9 cellular contexts compared by ENCODE assay signal in genomic region chr15:52111517-52112202, GRCh38. TPM values are rescaled to one million over a fixed set of nuclear protein-coding genes. Genes with fewer than 3 reads are reported as not detected.
DNase-seq lines count a peak whose midpoint lies in the region; ATAC-seq and TF ChIP-seq lines count a peak whose summit lies in the region.
"Had no signal": no experiment of that assay in that cellular context is flagged by ENCODE, and none has a peak within 500 bp of the region (broad histone marks: within the 10 kb centered on the region; RNA-seq: fewer than 3 reads in every experiment).

No MANE protein-coding gene starts in this region.

- WGBS in smooth muscle cell (ENCODE audit: low lambda C conversion rate) = 71% methylated on average over 32 of the region's 32 CpGs

- no peak for DNase-seq in GM12864 (ENCODE audit: low read depth)
- DNase-seq in NT2/D1 (ENCODE audit: low read depth, low spot score) = no peak
- no peak for DNase-seq in fibroblast of lung (ENCODE audit: low read depth in 2 of 2)
- DNase-seq in smooth muscle cell (lab: John Stamatoyannopoulos, UW; ENCODE audit: unreplicated experiment) = no peak
- no peak for DNase-seq in erythroblast (lab: John Stamatoyannopoulos, UW)
- no peak for DNase-seq in HEK293T (ENCODE audit: extremely low spot score)
- DNase-seq in NAMALWA (ENCODE audit: low spot score) = no peak
- DNase-seq: NCI-H1930 had no signal

- no peak for TF ChIP-seq CTCF in GM12864 (IDR thresholded peaks at IDR 0.05; ENCODE audit: low read depth, low read length, missing control alignments)
- TF ChIP-seq CTCF in fibroblast of lung (conservative IDR thresholded peaks at IDR 0.05 in 1 of 2, IDR thresholded peaks at IDR 0.05 in 1 of 2; ENCODE audit: low read depth in 1 of 2, low read length in 2 of 2) = no peak
- no peak for TF ChIP-seq CTCF in smooth muscle cell (IDR thresholded peaks at IDR 0.05; ENCODE audit: borderline replicate concordance, insufficient read depth, poor library complexity, severe bottlenecking)

- H3K9ac ChIP-seq in NT2/D1 (ENCODE audit: insufficient read length, low read depth) (peak overlapping the region; percentile 66), fibroblast of lung (ENCODE audit: insufficient read depth, low read length) (peak overlapping the region; percentile 59), smooth muscle cell (ENCODE audit: low read depth) (no peak overlapping the region)

- H3K4me3 ChIP-seq in GM12864 (ENCODE audit: low read depth, low read length) (peak overlapping the region; percentile 43; the same call in 1 of the 2 replicates), NT2/D1 (ENCODE audit: insufficient read length, low read depth) (no peak overlapping the region), fibroblast of lung (replicated peaks in 1 of 4; ENCODE audit: control extremely low read depth in 1 of 4, insufficient read depth in 1 of 4, low read depth in 3 of 4, low read length in 4 of 4) (no peak overlapping the region), smooth muscle cell (peak overlapping the region; percentile 44)

- H4K20me1 ChIP-seq in fibroblast of lung (ENCODE audit: control insufficient read depth, extremely low read depth, insufficient read depth, low read length) (no peaks in the 10 kb centered on the region), smooth muscle cell (ENCODE audit: low read depth) (no peaks in the 10 kb centered on the region)

- H2AFZ ChIP-seq in fibroblast of lung (ENCODE audit: low read length) (no peak overlapping the region), smooth muscle cell (ENCODE audit: low read depth) (peak overlapping the region; percentile 35)

- H3K4me2 ChIP-seq in fibroblast of lung (ENCODE audit: extremely low read depth, insufficient read depth, low read length) (peak overlapping the region; percentile 82), smooth muscle cell (peak overlapping the region; percentile 79)

- TF ChIP-seq POLR2A in erythroblast (IDR thresholded peaks at IDR 0.05; ENCODE audit: low read length) = no peak

- no peaks in the 10 kb centered on the region for H3F3A ChIP-seq in smooth muscle cell (ENCODE audit: low read depth)

- no peaks in the 10 kb centered on the region for H3K36me3 ChIP-seq in NT2/D1 (ENCODE audit: insufficient read depth, insufficient read length, low read length)
- H3K36me3 ChIP-seq in fibroblast of lung (ENCODE audit: control insufficient read depth, insufficient read depth, low read length) = no peaks in the 10 kb centered on the region
- no peaks in the 10 kb centered on the region for H3K36me3 ChIP-seq in smooth muscle cell (ENCODE audit: low read depth)

- no peak for ATAC-seq in HG03432 (IDR thresholded peaks at IDR 0.05; ENCODE audit: unreplicated experiment)

- CTCF ChIA-PET in HEK293T (lab: Yijun Ruan, JAX) = no interaction called here

- no peaks in the 10 kb centered on the region for H3K9me3 ChIP-seq in NT2/D1 (ENCODE audit: insufficient read depth, low read length)
- H3K9me3 ChIP-seq in fibroblast of lung (ENCODE audit: control insufficient read depth, insufficient read depth, low read depth, low read length) = no peaks in the 10 kb centered on the region
- no peaks in the 10 kb centered on the region for H3K9me3 ChIP-seq in smooth muscle cell (replicated peaks; ENCODE audit: low read depth)

- H3K27ac ChIP-seq in fibroblast of lung (ENCODE audit: insufficient read depth, low read length) (no peak overlapping the region), smooth muscle cell (ENCODE audit: low read depth) (no peak overlapping the region)

- POLR2A ChIA-PET in HEK293T (lab: Yijun Ruan, JAX) = no interaction called here

- no peaks in the 10 kb centered on the region for H3K79me2 ChIP-seq in fibroblast of lung (ENCODE audit: control insufficient read depth, insufficient read depth, low read length)
- H3K79me2 ChIP-seq in smooth muscle cell (ENCODE audit: low read depth) = no peaks in the 10 kb centered on the region

- peaks cover 34% of the 10 kb centered on the region for H3K27me3 ChIP-seq in NT2/D1 (ENCODE audit: insufficient read depth, insufficient read length)
- H3K27me3 ChIP-seq in fibroblast of lung (ENCODE audit: control insufficient read depth, insufficient read depth, low read length) = peaks cover 3% of the 10 kb centered on the region
- peaks cover 43% of the 10 kb centered on the region for H3K27me3 ChIP-seq in smooth muscle cell (ENCODE audit: low read depth)

- H3K4me1 ChIP-seq in NT2/D1 (ENCODE audit: insufficient read depth, insufficient read length) = no peaks in the 10 kb centered on the region
- H3K4me1 ChIP-seq in fibroblast of lung (ENCODE audit: control insufficient read depth, extremely low read depth, insufficient read depth, low read length) = no peaks in the 10 kb centered on the region
- H3K4me1 ChIP-seq in smooth muscle cell (ENCODE audit: low read depth) = no peaks in the 10 kb centered on the region

TF ChIP-seq in HEK293T, 16 proteins besides CTCF, POLR2A, EP300 and RAD21:
- TF ChIP-seq FOXA1 (IDR thresholded peaks at IDR 0.05) (no peak), TARDBP (IDR thresholded peaks at IDR 0.05) (no peak), CTBP1 (IDR thresholded peaks at IDR 0.05; ENCODE audit: borderline replicate concordance) (no peak), FOXK2 (IDR thresholded peaks at IDR 0.05) (no peak), SUZ12 (IDR thresholded peaks at IDR 0.05) (no peak)

RNA-seq across cellular contexts. Expression of gene BCL2L10, which starts 0.9 kb away (rescaled TPM):
- under 0.01 and 0.17 TPM in 2 replicates for total RNA-seq in fibroblast of lung
- not detected in 2 replicates for polyA plus RNA-seq in fibroblast of lung
- polyA plus RNA-seq in fibroblast of lung (2012) = not detected in 2 replicates
- polyA minus RNA-seq in fibroblast of lung (ENCODE audit: low replicate concordance) = not detected in 2 replicates
- total RNA-seq in smooth muscle cell = 0.31 TPM in 1 of 2 replicates, not detected in the other
- polyA plus RNA-seq in smooth muscle cell = not detected in 2 replicates

Comparison
In these comparisons a context has a peak if more than half of its experiments do, and no peak if none do; other contexts are left out.
1. H3K4me3 ChIP-seq: peak in GM12864 (single experiment) and smooth muscle cell (single experiment); none in NT2/D1 (single experiment) and fibroblast of lung (0 of 4).